8 cellular contexts compared by ENCODE assay signal in genomic region chr10:6086375-6087233, GRCh38. TPM values are rescaled to one million over a fixed set of nuclear protein-coding genes. Genes with fewer than 3 reads are reported as not detected.
DNase-seq lines count a peak whose midpoint lies in the region; ATAC-seq lines count a peak whose summit lies in the region.

No MANE protein-coding gene starts in this region.

- H3K56ac ChIP-seq in mesendoderm (ENCODE audit: low read length), result peak overlapping the region; percentile 53

- H3K18ac ChIP-seq in mesendoderm (ENCODE audit: low read length), result no peak overlapping the region

- DNase-seq in NCI-H82 (lab: John Stamatoyannopoulos, UW) (peak; percentile 94), mesendoderm (peak; percentile 96)
- peak; percentile 75 for DNase-seq in activated CD8-positive, alpha-beta memory T cell treated with anti-CD3 and anti-CD28 coated beads for 4 hours (ENCODE audit: low read depth in 2 of 2)
- DNase-seq in effector memory CD4-positive, alpha-beta T cell, result peak; percentile 54 to 71 (median 67)
- peak; percentile 69 for DNase-seq in stimulated activated CD8-positive, alpha-beta memory T cell treated with anti-CD3 and anti-CD28 coated beads, Interleukin-12 subunit alpha, Interleukin-12 subunit beta, amount 100 ng/mL, for 24 hours (ENCODE audit: extremely low read depth)

- H3K79me1 ChIP-seq in mesendoderm (ENCODE audit: low read length), result peaks cover 6% of the 10 kb centered on the region

- H2AFZ ChIP-seq in ACC112 (ENCODE audit: low read length, unreplicated experiment), result peak overlapping the region; percentile 77

- H3K4me3 ChIP-seq in ACC112 (ENCODE audit: low read depth, low read length) (no peak overlapping the region), mesendoderm (ENCODE audit: low read length) (no peak overlapping the region)
- H3K4me3 ChIP-seq in effector memory CD4-positive, alpha-beta T cell (ENCODE audit: insufficient read depth, low read depth, low read length, poor library complexity, severe bottlenecking), result peak overlapping the region; percentile 31

- no peak overlapping the region for H3K4me2 ChIP-seq in mesendoderm (ENCODE audit: low read length)

- H3K79me2 ChIP-seq in ACC112 (ENCODE audit: control insufficient read depth, insufficient read depth, low read length, unreplicated experiment), result peaks cover 27% of the 10 kb centered on the region
- H3K79me2 ChIP-seq in mesendoderm (ENCODE audit: control insufficient read depth, insufficient read depth, low read length), result peaks cover 23% of the 10 kb centered on the region

- H3K36me3 ChIP-seq in ACC112 (ENCODE audit: insufficient read depth, low read length), result no peaks in the 10 kb centered on the region
- H3K36me3 ChIP-seq in effector memory CD4-positive, alpha-beta T cell (ENCODE audit: control insufficient read depth, insufficient read depth, low read length), result no peaks in the 10 kb centered on the region
- H3K36me3 ChIP-seq in mesendoderm (ENCODE audit: control insufficient read depth, insufficient read depth, low read length), result no peaks in the 10 kb centered on the region

- H4K5ac ChIP-seq in mesendoderm (ENCODE audit: low read length), result no peak overlapping the region

- H2BK5ac ChIP-seq in mesendoderm (ENCODE audit: low read length), result no peak overlapping the region

- no peak overlapping the region for H3K4ac ChIP-seq in mesendoderm (ENCODE audit: low read depth, low read length)

- H3K27me3 ChIP-seq in ACC112 (ENCODE audit: insufficient read depth, low read length), result peaks cover 15% of the 10 kb centered on the region
- H3K27me3 ChIP-seq in effector memory CD4-positive, alpha-beta T cell (replicated peaks; ENCODE audit: control insufficient read depth, insufficient read depth, low read length, poor library complexity, severe bottlenecking), result no peaks in the 10 kb centered on the region
- no peaks in the 10 kb centered on the region for H3K27me3 ChIP-seq in mesendoderm (ENCODE audit: insufficient read depth, low read length, poor library complexity)

- H3K23ac ChIP-seq in mesendoderm (ENCODE audit: low read length), result no peak overlapping the region

- no CpG with 5 or more reads among the region's 19 CpGs for WGBS in mesendoderm (ENCODE audit: extremely low coverage, insufficient coverage, low lambda C conversion rate)

- no peak overlapping the region for H3K9ac ChIP-seq in mesendoderm (ENCODE audit: low read length)

- peak; percentile 52 for ATAC-seq in GM18868 (IDR thresholded peaks at IDR 0.05; ENCODE audit: unreplicated experiment)
- peak; percentile 30 for ATAC-seq in HG03442 (IDR thresholded peaks at IDR 0.05; ENCODE audit: unreplicated experiment)

- H2BK120ac ChIP-seq in mesendoderm (ENCODE audit: low read depth, low read length), result no peak overlapping the region

- no peak overlapping the region for H2AK5ac ChIP-seq in mesendoderm (ENCODE audit: low read length)

- H4K8ac ChIP-seq in mesendoderm (ENCODE audit: low read depth, low read length), result no peak overlapping the region

- H3K9me3 ChIP-seq in effector memory CD4-positive, alpha-beta T cell (ENCODE audit: control insufficient read depth, low read length), result no peaks in the 10 kb centered on the region

- no peak overlapping the region for H3K27ac ChIP-seq in ACC112 (ENCODE audit: low read depth, low read length)
- H3K27ac ChIP-seq in effector memory CD4-positive, alpha-beta T cell (ENCODE audit: insufficient read depth, low read length, poor library complexity, severe bottlenecking), result peak overlapping the region; percentile 35
- H3K27ac ChIP-seq in mesendoderm (ENCODE audit: low read depth, low read length), result no peak overlapping the region

- no peak overlapping the region for H2BK15ac ChIP-seq in mesendoderm (replicated peaks; ENCODE audit: low read depth)

- H3K4me1 ChIP-seq in ACC112 (ENCODE audit: control insufficient read depth, insufficient read depth, low read length, unreplicated experiment) (peaks cover 18% of the 10 kb centered on the region), mesendoderm (ENCODE audit: control insufficient read depth, low read depth, low read length) (peaks cover 7% of the 10 kb centered on the region)
- H3K4me1 ChIP-seq in effector memory CD4-positive, alpha-beta T cell (ENCODE audit: control insufficient read depth, insufficient read depth, low read length, poor library complexity, severe bottlenecking), result peaks cover 42% of the 10 kb centered on the region

RNA-seq across cellular contexts. Expression of gene RBM17, which starts 2.2 kb away (rescaled TPM):
- 182 TPM for polyA plus RNA-seq in mesendoderm (2013, experiment 1 of 2)
- polyA plus RNA-seq in mesendoderm (2013, experiment 2 of 2), result 182 TPM

RNA-seq across cellular contexts. Expression of gene IL2RA, which starts 24.4 kb away (rescaled TPM):
- polyA plus RNA-seq in mesendoderm (2013, experiment 1 of 2), result not detected
- not detected for polyA plus RNA-seq in mesendoderm (2013, experiment 2 of 2)
